In the genomic region with DNA sequence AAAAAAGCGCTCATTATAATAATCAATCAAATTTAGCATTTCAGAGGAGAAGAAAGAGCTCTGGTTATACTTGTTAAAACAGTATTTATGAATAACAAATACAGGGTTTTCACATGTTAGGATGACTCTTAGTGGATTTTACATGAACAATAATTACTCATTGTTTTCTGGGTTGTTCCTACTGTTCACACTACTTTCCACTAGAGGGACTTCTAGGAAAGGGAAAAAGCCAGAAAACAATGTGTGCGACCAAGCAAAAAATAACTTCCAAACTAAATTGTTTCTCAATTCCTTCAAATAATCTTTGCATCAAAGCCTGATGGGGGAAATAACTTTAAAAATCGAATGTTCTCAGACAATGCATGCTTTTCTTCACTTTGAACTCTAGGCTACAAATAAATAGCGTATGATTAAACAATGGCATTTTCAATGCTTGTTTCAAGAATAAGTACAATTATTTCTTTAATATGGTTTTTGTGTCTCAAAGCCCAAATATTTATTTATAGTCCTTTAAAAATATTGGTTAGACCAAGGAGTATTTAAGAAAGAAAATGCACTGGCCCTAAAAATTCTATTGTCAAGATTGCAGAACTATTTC, we compare ENCODE assay signal across 8 cellular contexts.
DNase-seq lines count a peak whose midpoint lies in the region; ATAC-seq and TF ChIP-seq lines count a peak whose summit lies in the region.

No MANE protein-coding gene starts in this region.

- no peaks in the 10 kb centered on the region for H4K20me1 ChIP-seq in OCI-LY7 (ENCODE audit: insufficient read depth, low read length)

- H2AFZ ChIP-seq in OCI-LY7 (ENCODE audit: low read length): no peak overlapping the region

- H3K79me2 ChIP-seq in OCI-LY7 (ENCODE audit: insufficient read depth, low read depth, low read length): no peaks in the 10 kb centered on the region

- H3K36me3 ChIP-seq in OCI-LY7 (ENCODE audit: insufficient read depth, low read length) (no peaks in the 10 kb centered on the region), prostate gland (no peaks in the 10 kb centered on the region)

- DNase-seq in Ammon's horn (ENCODE audit: low spot score) (peak; percentile 50), OCI-LY7 (ENCODE audit: low spot score) (peak; percentile 48), epithelial cell of prostate (ENCODE audit: low read depth, low spot score) (peak; percentile 2), prostate gland (ENCODE audit: low spot score) (no peak), DMS153 (lab: John Stamatoyannopoulos, UW) (no peak), HuH-7.5 (ENCODE audit: low spot score) (no peak)
- no peak for DNase-seq in stimulated activated CD4-positive, alpha-beta T cell treated with anti-CD3 and anti-CD28 coated beads, Interleukin-12 subunit alpha, Interleukin-12 subunit beta, amount 100 ng/mL, for 4 hours

- H3K27me3 ChIP-seq in prostate gland (replicated peaks; ENCODE audit: insufficient read depth): no peaks in the 10 kb centered on the region

- peak; percentile 88 for TF ChIP-seq CTCF in OCI-LY7 (conservative IDR thresholded peaks at IDR 0.05; ENCODE audit: low read length)
- TF ChIP-seq CTCF in prostate gland (IDR thresholded peaks at IDR 0.05): peak; percentile 19 to 75 (median 54)

- H3K27ac ChIP-seq in OCI-LY7 (ENCODE audit: low read depth, low read length, poor library complexity, severe bottlenecking) (no peak overlapping the region), epithelial cell of prostate (peak overlapping the region; percentile 36), prostate gland (no peak overlapping the region)

- POLR2A ChIA-PET in OCI-LY7 (lab: Charles Lee): interaction anchor here (0.6 kb wide), 1 partner anchor 59 kb away, joined by 4 read pairs; no protein-coding TSS in a partner anchor

- H3K9me3 ChIP-seq in OCI-LY7 (ENCODE audit: low read length) (no peaks in the 10 kb centered on the region), prostate gland (no peaks in the 10 kb centered on the region)

- no peak for TF ChIP-seq POLR2A in prostate gland (IDR thresholded peaks at IDR 0.05)

- peak; percentile 56 for ATAC-seq in GM19438 (IDR thresholded peaks at IDR 0.05; ENCODE audit: low read depth, unreplicated experiment)

- no peaks in the 10 kb centered on the region for H3K9me2 ChIP-seq in OCI-LY7 (ENCODE audit: insufficient read depth, low read length)

- H3K4me3 ChIP-seq in OCI-LY7 (ENCODE audit: low read depth, low read length, poor library complexity, severe bottlenecking) (no peak overlapping the region), prostate gland (no peak overlapping the region)

- BruUV-seq in OCI-LY7 (replicated peaks; lab: Mats Ljungman, UMichigan): no TSS peak

- intact Hi-C loops in OCI-LY7 (cut with micrococcal nuclease; ENCODE audit: unreplicated experiment) (loop anchor here (5.0 kb wide), 1 partner anchor 572 kb away; no protein-coding TSS in a partner anchor), prostate gland (cut with DNase I) (loop anchor here (5.0 kb wide), 1 partner anchor 577 kb away; no protein-coding TSS in a partner anchor)

- WGBS in prostate gland: 32% methylated on average over 4 of the region's 4 CpGs

- CTCF ChIA-PET in OCI-LY7 (lab: Charles Lee; ENCODE audit: unreplicated experiment): no interaction called here

- H3K4me1 ChIP-seq in OCI-LY7 (ENCODE audit: insufficient read depth, low read length, poor library complexity, severe bottlenecking) (no peaks in the 10 kb centered on the region), prostate gland (replicated peaks) (peaks cover 3% of the 10 kb centered on the region)

- no peak overlapping the region for H3K4me2 ChIP-seq in OCI-LY7 (ENCODE audit: low read length)

Comparison
In these comparisons a context has a peak if more than half of its experiments do, and no peak if none do; other contexts are left out.
1. DNase-seq: peak in Ammon's horn (single experiment), OCI-LY7 (single experiment) and epithelial cell of prostate (single experiment); none in prostate gland (single experiment), DMS153 (single experiment), HuH-7.5 (single experiment) and stimulated activated CD4-positive, alpha-beta T cell treated with anti-CD3 and anti-CD28 coated beads, Interleukin-12 subunit alpha, Interleukin-12 subunit beta, amount 100 ng/mL, for 4 hours (single experiment).